ENCODE assay signal across 8 cellular contexts in the genomic region with DNA sequence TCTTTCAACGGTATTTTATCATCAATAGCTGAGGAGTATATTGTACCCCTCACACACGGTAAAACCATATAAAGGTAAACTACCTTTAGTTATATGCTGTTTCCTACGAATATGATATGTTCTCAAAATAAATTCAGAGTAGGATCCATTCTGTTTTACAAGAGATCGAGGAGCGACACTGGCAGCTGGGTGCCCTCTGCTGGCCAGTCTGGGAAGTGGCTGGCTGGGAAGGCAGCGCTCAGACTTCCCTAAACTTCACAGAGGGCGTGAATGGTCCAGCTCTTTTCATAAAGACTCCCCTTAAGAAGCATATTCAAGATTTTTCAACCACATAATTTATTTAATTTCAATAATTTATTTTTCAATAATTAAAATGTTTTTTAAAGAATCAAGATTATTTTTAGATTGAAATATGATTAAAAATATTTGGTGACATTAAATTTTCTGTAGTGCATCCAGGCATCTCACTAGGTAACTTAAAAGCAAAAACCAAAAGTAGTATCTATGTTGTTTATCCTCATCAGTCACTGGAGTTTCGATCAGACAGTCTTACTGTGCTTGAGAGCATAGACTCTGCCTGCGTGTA.
A peak's percentile ranks its signal among the peaks of the same experiment; 100 is the strongest.
DNase-seq lines count a peak whose midpoint lies in the region; ATAC-seq, FAIRE-seq and TF ChIP-seq lines count a peak whose summit lies in the region.

No MANE protein-coding gene starts in this region.

- H3K27me3 ChIP-seq in dorsolateral prefrontal cortex, result peaks cover 0 to 47% (median 15%) of the 10 kb centered on the region in 45 donors

- peak; percentile 27 for FAIRE-seq in GM12892 (lab: Jason Lieb, UNC)

- TF ChIP-seq POLR2A in GM12892 (IDR thresholded peaks at IDR 0.05; ENCODE audit: low read depth, low read length), result no peak

- no peak overlapping the region for H3K27ac ChIP-seq in dorsolateral prefrontal cortex

- ATAC-seq in HG02759 (IDR thresholded peaks at IDR 0.05; ENCODE audit: unreplicated experiment), result peak; percentile 91

- TF ChIP-seq CTCF in dorsolateral prefrontal cortex (IDR thresholded peaks at IDR 0.05 in 54 of 56, conservative IDR thresholded peaks at IDR 0.05 in 2 of 56; ENCODE audit: low read depth in 1 of 56, partially characterized antibody in 56 of 56), result peak; percentile 91 to 100 (median 99)

- H3K4me3 ChIP-seq in dorsolateral prefrontal cortex, result peak overlapping the region in 55 of 59 donors; percentile 0 to 59 (median 38)

- DNase-seq in A172 (ENCODE audit: low spot score), result peak; percentile 49
- peak; percentile 58 for DNase-seq in GM12892 (ENCODE audit: insufficient read length)
- DNase-seq in NCI-H1694 (lab: John Stamatoyannopoulos, UW), result peak; percentile 5
- DNase-seq in activated CD4-positive, alpha-beta T cell treated with anti-CD3 and anti-CD28 coated beads for 48 hours, result peak; percentile 73
- peak; percentile 70 to 88 (median 82) for DNase-seq in dorsolateral prefrontal cortex
- peak; percentile 62 to 80 for DNase-seq in lung microvascular endothelial cell (ENCODE audit: low read depth in 2 of 2)
- peak; percentile 9 to 14 for DNase-seq in stimulated activated CD8-positive, alpha-beta memory T cell treated with anti-CD3 and anti-CD28 coated beads, Interleukin-15, amount 100 ng/mL, for 4 hours (ENCODE audit: low read depth in 2 of 2)

- intact Hi-C loops in dorsolateral prefrontal cortex (cut with DNase I), result loop anchor here in 1 of 2 donors (2.0 kb wide), 1 partner anchor 410 kb away; no protein-coding TSS in a partner anchor

Comparison
In these comparisons a context has a peak if more than half of its experiments do, and no peak if none do; other contexts are left out.
1. DNase-seq: peak in every context shown above with its lines; median percentile 82 in dorsolateral prefrontal cortex; 73 in activated CD4-positive, alpha-beta T cell treated with anti-CD3 and anti-CD28 coated beads for 48 hours; 71 in lung microvascular endothelial cell; 58 in GM12892; 49 in A172; 12 in stimulated activated CD8-positive, alpha-beta memory T cell treated with anti-CD3 and anti-CD28 coated beads, Interleukin-15, amount 100 ng/mL, for 4 hours; 5 in NCI-H1694.